22 cellular contexts compared by ENCODE assay signal in genomic region chr3:122946185-122946584, GRCh38.
"Had no signal": no experiment of that assay in that cellular context is flagged by ENCODE, and none has a peak within 500 bp of the region (broad histone marks: within the 10 kb centered on the region; RNA-seq: fewer than 3 reads in every experiment).

No MANE protein-coding gene starts in this region.

- ATAC-seq: activated CD4-positive, alpha-beta T cell treated with anti-CD3 and anti-CD28 coated beads for 36 hours; left lobe of liver; naive thymus-derived CD4-positive, alpha-beta T cell; stimulated activated naive CD8-positive, alpha-beta T cell treated with anti-CD3 and anti-CD28 coated beads, Interleukin-15, amount 100 ng/mL, for 72 hours; WTC11 had no signal

- H3K27ac ChIP-seq: hepatocyte, ovary, prostate gland, right atrium auricular region, tibial artery had no signal

- DNase-seq: activated CD4-positive, alpha-beta T cell treated with anti-CD3 and anti-CD28 coated beads for 36 hours; activated CD4-positive, alpha-beta T cell treated with anti-CD3 and anti-CD28 coated beads, Interleukin-2, amount 50 U/mL, for 4 hours; activated naive CD4-positive, alpha-beta T cell treated with anti-CD3 and anti-CD28 coated beads for 36 hours; activated T-cell treated with anti-CD3 and anti-CD28 coated beads, Interleukin-2, amount 50 U/mL, for 48 hours; dermis blood vessel endothelial cell; effector CD8-positive, alpha-beta T cell; erythroblast; foreskin fibroblast; immature natural killer cell; naive thymus-derived CD4-positive, alpha-beta T cell; ovary; stimulated activated CD4-positive, alpha-beta T cell treated with anti-CD3 and anti-CD28 coated beads, Interleukin-12 subunit alpha, Interleukin-12 subunit beta, amount 100 ng/mL, for 4 hours; stimulated activated CD4-positive, alpha-beta T cell treated with anti-CD3 and anti-CD28 coated beads, Interleukin-4, amount 100 ng/mL, for 4 hours; stimulated activated naive CD8-positive, alpha-beta T cell treated with anti-CD3 and anti-CD28 coated beads, Interleukin-15, amount 100 ng/mL, for 72 hours; T-helper 1 cell; tibial artery had no signal

- H3K4me3 Mint-ChIP-seq: activated CD4-positive, alpha-beta T cell treated with anti-CD3 and anti-CD28 coated beads for 36 hours; activated naive CD4-positive, alpha-beta T cell treated with anti-CD3 and anti-CD28 coated beads for 36 hours; immature natural killer cell; naive thymus-derived CD4-positive, alpha-beta T cell; stimulated activated naive CD8-positive, alpha-beta T cell treated with anti-CD3 and anti-CD28 coated beads, Interleukin-15, amount 100 ng/mL, for 72 hours; WTC11 had no signal

- H3K36me3 ChIP-seq: ovary, prostate gland, right atrium auricular region, tibial artery had no signal

- H3K27ac Mint-ChIP-seq: activated CD4-positive, alpha-beta T cell treated with anti-CD3 and anti-CD28 coated beads for 36 hours; activated naive CD4-positive, alpha-beta T cell treated with anti-CD3 and anti-CD28 coated beads for 36 hours; immature natural killer cell; naive thymus-derived CD4-positive, alpha-beta T cell; stimulated activated naive CD8-positive, alpha-beta T cell treated with anti-CD3 and anti-CD28 coated beads, Interleukin-15, amount 100 ng/mL, for 72 hours; WTC11 had no signal

- H3K4me3 ChIP-seq: hepatocyte, lung, ovary, prostate gland, right atrium auricular region, tibial artery had no signal

- H3K9me3 ChIP-seq: ovary, prostate gland, right atrium auricular region, tibial artery had no signal

- H3K27me3 ChIP-seq: hepatocyte, ovary, right atrium auricular region, tibial artery had no signal

- H3K36me3 Mint-ChIP-seq: immature natural killer cell; naive thymus-derived CD4-positive, alpha-beta T cell; WTC11 had no signal

- H3K9me3 Mint-ChIP-seq: activated naive CD4-positive, alpha-beta T cell treated with anti-CD3 and anti-CD28 coated beads for 36 hours; immature natural killer cell; naive thymus-derived CD4-positive, alpha-beta T cell; stimulated activated naive CD8-positive, alpha-beta T cell treated with anti-CD3 and anti-CD28 coated beads, Interleukin-15, amount 100 ng/mL, for 72 hours had no signal

- H3K4me1 ChIP-seq: prostate gland had no signal

- H3K4me1 Mint-ChIP-seq: activated CD4-positive, alpha-beta T cell treated with anti-CD3 and anti-CD28 coated beads for 36 hours; naive thymus-derived CD4-positive, alpha-beta T cell had no signal
